11 cellular contexts compared by ENCODE assay signal in the genomic region with DNA sequence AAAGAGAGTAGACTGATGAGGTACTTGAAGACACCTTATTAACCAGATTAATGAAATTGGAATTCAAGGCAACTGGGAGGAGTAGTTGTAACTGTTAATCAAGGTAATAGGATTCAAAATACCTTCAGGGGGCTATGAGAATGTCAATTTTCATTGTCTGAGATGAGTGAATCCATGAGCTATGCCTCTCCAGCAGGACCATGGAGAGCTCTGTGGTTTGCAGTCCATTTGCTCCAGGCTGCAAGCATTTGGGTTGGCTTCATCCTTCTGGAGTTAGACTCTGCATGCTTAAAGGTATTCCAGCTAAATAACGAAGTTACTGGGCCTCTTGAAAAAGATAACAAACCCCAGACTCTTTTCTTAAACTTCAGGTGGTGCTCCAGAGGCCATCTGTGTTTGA.
DNase-seq lines count a peak whose midpoint lies in the region; ATAC-seq, FAIRE-seq and TF ChIP-seq lines count a peak whose summit lies in the region.
"Had no signal": no experiment of that assay in that cellular context is flagged by ENCODE, and none has a peak within 500 bp of the region (broad histone marks: within the 10 kb centered on the region; RNA-seq: fewer than 3 reads in every experiment).

No MANE protein-coding gene starts in this region.

- ATAC-seq in HG02885 (IDR thresholded peaks at IDR 0.05; ENCODE audit: poor library complexity, unreplicated experiment): no peak
- ATAC-seq: K562 had no signal

- no peak for FAIRE-seq in HTR-8/SVneo (lab: Jason Lieb, UNC)
- FAIRE-seq: K562, RCC 7860 had no signal

- in situ Hi-C loops in GM13977 (cut with MboI; ENCODE audit: low pct_unique_long_range_greater_than_20kb, low sequenced_read_pairs, unreplicated experiment): no loop called here

- DNase-seq in AG08396 (ENCODE audit: low spot score) (peak; percentile 42), HTR-8/SVneo (ENCODE audit: insufficient read length, low spot score) (peak; percentile 26), astrocyte of the hippocampus (ENCODE audit: low read depth, low spot score) (peak; percentile 69), iris pigment epithelial cell (ENCODE audit: low read depth) (peak; percentile 10), CD1c-positive myeloid dendritic cell (ENCODE audit: extremely low spot score) (no peak), NCI-H1092 (lab: John Stamatoyannopoulos, UW) (no peak), GM13977 (ENCODE audit: low spot score) (no peak)
- DNase-seq: amygdala had no signal

- TF ChIP-seq CTCF in GM13977 (IDR thresholded peaks at IDR 0.05; ENCODE audit: extremely low read depth, insufficient read depth, missing control alignments): no peak

Comparison
In these comparisons a context has a peak if more than half of its experiments do, and no peak if none do; other contexts are left out.
1. DNase-seq: peak in AG08396 (single experiment), HTR-8/SVneo (single experiment), astrocyte of the hippocampus (single experiment) and iris pigment epithelial cell (single experiment); none in CD1c-positive myeloid dendritic cell (single experiment), NCI-H1092 (single experiment) and GM13977 (single experiment).